In the genomic region with DNA sequence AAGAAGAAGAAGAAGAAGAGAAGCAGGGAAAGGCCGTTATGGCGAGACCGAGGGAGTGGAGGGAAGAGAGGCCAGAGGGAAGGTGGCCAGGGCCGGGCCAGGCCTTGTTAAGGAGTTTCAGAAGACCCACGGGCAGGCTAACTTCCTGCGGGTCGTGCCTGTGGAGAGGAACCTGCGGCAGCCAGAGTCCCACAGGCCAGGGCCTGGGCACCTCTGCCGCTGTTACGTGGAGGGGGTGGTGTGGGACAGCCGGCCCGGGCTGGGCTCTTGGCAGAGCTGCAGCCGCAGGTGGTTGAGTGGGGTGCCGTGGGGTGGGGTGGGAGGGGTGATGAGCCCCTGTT, we compare ENCODE assay signal across 14 cellular contexts. TPM values are rescaled to one million over a fixed set of nuclear protein-coding genes. Genes with fewer than 3 reads are reported as not detected.
DNase-seq lines count a peak whose midpoint lies in the region; ATAC-seq, FAIRE-seq and TF ChIP-seq lines count a peak whose summit lies in the region.
"Had no signal": no experiment of that assay in that cellular context is flagged by ENCODE, and none has a peak within 500 bp of the region (broad histone marks: within the 10 kb centered on the region; RNA-seq: fewer than 3 reads in every experiment).

No MANE protein-coding gene starts in this region.

- 94% methylated on average over 12 of the region's 14 CpGs for WGBS in hepatocyte (ENCODE audit: low lambda C conversion rate, missing lambda C conversion rate)

- no peak for TF ChIP-seq POLR2A in H54 (IDR thresholded peaks at IDR 0.05; ENCODE audit: low read depth, low read length)

- POLR2A ChIA-PET in MCF 10A (lab: Yijun Ruan, JAX), result interaction anchor here (1.5 to 5.2 kb wide), 4 partner anchors 13 to 54 kb away, joined by 3 to 26 read pairs (median 8); no protein-coding TSS in a partner anchor

- H4K20me1 ChIP-seq in hepatocyte (ENCODE audit: insufficient read depth, poor library complexity, severe bottlenecking), result no peaks in the 10 kb centered on the region

- intact Hi-C loops in MCF 10A (cut with micrococcal nuclease), result loop anchor here (2.0 kb wide), 1 partner anchor 55 kb away; no protein-coding TSS in a partner anchor

- no TSS peak for BruUV-seq in MCF 10A (replicated peaks; lab: Mats Ljungman, UMichigan)

- peak overlapping the region; percentile 37 for H3K27ac ChIP-seq in hepatocyte

- peaks cover 48% of the 10 kb centered on the region for H3K36me3 Mint-ChIP-seq in MCF 10A (ENCODE audit: insufficient read depth, unreplicated experiment)
- H3K36me3 Mint-ChIP-seq in stimulated activated effector memory CD8-positive, alpha-beta T cell treated with anti-CD3 and anti-CD28 coated beads, Interleukin-12 subunit alpha, Interleukin-12 subunit beta, amount 100 ng/mL, for 72 hours, result peaks cover 18% of the 10 kb centered on the region

- H3K27me3 Mint-ChIP-seq in MCF 10A (ENCODE audit: insufficient read depth, unreplicated experiment), result no peaks in the 10 kb centered on the region

- peak overlapping the region; percentile 53 for H3K27ac Mint-ChIP-seq in MCF 10A (ENCODE audit: low read depth, unreplicated experiment)
- peak overlapping the region; percentile 51 for H3K27ac Mint-ChIP-seq in stimulated activated effector memory CD8-positive, alpha-beta T cell treated with anti-CD3 and anti-CD28 coated beads, Interleukin-12 subunit alpha, Interleukin-12 subunit beta, amount 100 ng/mL, for 72 hours

- H3K4me2 ChIP-seq in hepatocyte, result no peak overlapping the region

- no peaks in the 10 kb centered on the region for H3K9me3 Mint-ChIP-seq in MCF 10A (ENCODE audit: unreplicated experiment)
- no peaks in the 10 kb centered on the region for H3K9me3 Mint-ChIP-seq in stimulated activated effector memory CD8-positive, alpha-beta T cell treated with anti-CD3 and anti-CD28 coated beads, Interleukin-12 subunit alpha, Interleukin-12 subunit beta, amount 100 ng/mL, for 72 hours
- H3K9me3 Mint-ChIP-seq: neural crest cell had no signal

- no peak overlapping the region for H2AFZ ChIP-seq in hepatocyte

- H3K4me3 Mint-ChIP-seq in MCF 10A (ENCODE audit: unreplicated experiment), result no peak overlapping the region
- no peak overlapping the region for H3K4me3 Mint-ChIP-seq in stimulated activated effector memory CD8-positive, alpha-beta T cell treated with anti-CD3 and anti-CD28 coated beads, Interleukin-12 subunit alpha, Interleukin-12 subunit beta, amount 100 ng/mL, for 72 hours
- H3K4me3 Mint-ChIP-seq: neural crest cell had no signal

- peak; percentile 44 for DNase-seq in H7
- DNase-seq in MCF 10A (ENCODE audit: unreplicated experiment), result no peak
- no peak for DNase-seq in hepatocyte (ENCODE audit: low spot score)
- DNase-seq in stimulated activated effector memory CD8-positive, alpha-beta T cell treated with anti-CD3 and anti-CD28 coated beads, Interleukin-12 subunit alpha, Interleukin-12 subunit beta, amount 100 ng/mL, for 72 hours (ENCODE audit: low spot score in 2 of 2), result no peak
- no peak for DNase-seq in H54 (ENCODE audit: insufficient read length, low spot score)
- no peak for DNase-seq in stimulated activated CD8-positive, alpha-beta memory T cell treated with anti-CD3 and anti-CD28 coated beads, Interleukin-4, amount 100 ng/mL, for 48 hours
- DNase-seq: activated CD8-positive, alpha-beta memory T cell treated with anti-CD3 and anti-CD28 coated beads for 24 hours; dermis blood vessel endothelial cell; NCI-H526; T1000 had no signal

- TF ChIP-seq CTCF in MCF 10A (IDR thresholded peaks at IDR 0.05; ENCODE audit: unreplicated experiment) (no peak), hepatocyte (IDR thresholded peaks at IDR 0.05; ENCODE audit: poor library complexity) (no peak)

- no peak for ATAC-seq in stimulated activated effector memory CD8-positive, alpha-beta T cell treated with anti-CD3 and anti-CD28 coated beads, Interleukin-12 subunit alpha, Interleukin-12 subunit beta, amount 100 ng/mL, for 72 hours
- ATAC-seq in HG03045 (IDR thresholded peaks at IDR 0.05; ENCODE audit: unreplicated experiment), result no peak
- no peak for ATAC-seq in HG02642 (IDR thresholded peaks at IDR 0.05; ENCODE audit: poor library complexity, unreplicated experiment)

- CTCF ChIA-PET in MCF 10A (lab: Yijun Ruan, JAX), result interaction anchor here (0.7 to 5.2 kb wide), 3 partner anchors 9 to 54 kb away, joined by 5 to 23 read pairs (median 12); no protein-coding TSS in a partner anchor

- H3K4me1 Mint-ChIP-seq in MCF 10A (ENCODE audit: insufficient read depth, unreplicated experiment), result peaks cover 27% of the 10 kb centered on the region
- peaks cover 35% of the 10 kb centered on the region for H3K4me1 Mint-ChIP-seq in stimulated activated effector memory CD8-positive, alpha-beta T cell treated with anti-CD3 and anti-CD28 coated beads, Interleukin-12 subunit alpha, Interleukin-12 subunit beta, amount 100 ng/mL, for 72 hours
- H3K4me1 Mint-ChIP-seq: neural crest cell had no signal

- H3K36me3 ChIP-seq in H7 (replicated peaks; ENCODE audit: control insufficient read depth, insufficient read depth, low read length) (no peaks in the 10 kb centered on the region), hepatocyte (replicated peaks; ENCODE audit: insufficient read depth, low read depth) (no peaks in the 10 kb centered on the region)

- H3K79me2 ChIP-seq in hepatocyte, result peaks cover 21% of the 10 kb centered on the region

- no peaks in the 10 kb centered on the region for H3K9me2 ChIP-seq in hepatocyte (replicated peaks; ENCODE audit: insufficient read depth)

- H3K4me3 ChIP-seq in H7 (ENCODE audit: insufficient read depth, low read depth, low read length) (no peak overlapping the region), hepatocyte (no peak overlapping the region)

- no peak for FAIRE-seq in H54 (lab: Jason Lieb, UNC)
- FAIRE-seq: keratinocyte had no signal

- H3K27me3 ChIP-seq in H7 (ENCODE audit: control insufficient read depth, insufficient read depth, low read length), result no peaks in the 10 kb centered on the region; the same call in 1 of the 2 replicates
- no peaks in the 10 kb centered on the region for H3K27me3 ChIP-seq in hepatocyte

- H3K4me1 ChIP-seq in hepatocyte (ENCODE audit: insufficient read depth), result peaks cover 13% of the 10 kb centered on the region

- no peaks in the 10 kb centered on the region for H3K9me3 ChIP-seq in hepatocyte (ENCODE audit: low read depth)

RNA-seq across cellular contexts. Expression of a gene that starts 5.5 kb away (rescaled TPM):
- total RNA-seq in H7 (2014; rRNA removed; shearing (Covaris generic)), result 13.2 and 14.3 TPM in 2 replicates
- total RNA-seq in MCF 10A (2022) (17.4 and 19.4 TPM in 2 replicates), hepatocyte (16.9 and 24.4 TPM in 2 replicates)
- polyA plus RNA-seq in hepatocyte, result 24.0 and 27.6 TPM in 2 replicates

RNA-seq across cellular contexts. Expression of a gene that starts 12.7 kb away (rescaled TPM):
- 0.52 and 0.74 TPM in 2 replicates for total RNA-seq in H7 (2014; rRNA removed; shearing (Covaris generic))
- total RNA-seq in MCF 10A (2022) (0.56 and 0.66 TPM in 2 replicates), hepatocyte (127 and 140 TPM in 2 replicates)
- 127 and 164 TPM in 2 replicates for polyA plus RNA-seq in hepatocyte

RNA-seq across cellular contexts. Expression of a gene that starts 19.8 kb away (rescaled TPM):
- total RNA-seq in H7 (2014; rRNA removed; shearing (Covaris generic)), result 0.04 and 0.45 TPM in 2 replicates
- total RNA-seq in MCF 10A (2022), result 2.5 and 4.0 TPM in 2 replicates
- total RNA-seq in hepatocyte, result 4.5 and 4.9 TPM in 2 replicates
- 2.0 and 3.0 TPM in 2 replicates for polyA plus RNA-seq in hepatocyte

RNA-seq across cellular contexts. Expression of a gene that starts 31.9 kb away (rescaled TPM):
- total RNA-seq in H7 (2014; rRNA removed; shearing (Covaris generic)), result 30.3 and 33.4 TPM in 2 replicates
- total RNA-seq in MCF 10A (2022) (1.8 TPM in 1 of 2 replicates, not detected in the other), hepatocyte (1,201 and 1,404 TPM in 2 replicates)
- 739 and 774 TPM in 2 replicates for polyA plus RNA-seq in hepatocyte
- total RNA-seq: dermis blood vessel endothelial cell had no signal

RNA-seq across cellular contexts. Expression of a gene that starts 45.3 kb away (rescaled TPM):
- 128 and 146 TPM in 2 replicates for total RNA-seq in H7 (2014; rRNA removed; shearing (Covaris generic))
- 239 and 261 TPM in 2 replicates for total RNA-seq in MCF 10A (2022)
- 100 and 107 TPM in 2 replicates for total RNA-seq in hepatocyte
- polyA plus RNA-seq in hepatocyte, result 119 and 125 TPM in 2 replicates

Comparison
In these comparisons a context has a peak if more than half of its experiments do, and no peak if none do; other contexts are left out.
1. RNA of a gene that starts 12.7 kb away (total RNA-seq): 127 to 140 TPM in hepatocyte; 0.56 to 0.66 TPM in MCF 10A and 0.52 to 0.74 TPM in H7; every median in the first group is over 10 times any median in the second.